ENCODE assay signal across 10 cellular contexts in the genomic region with DNA sequence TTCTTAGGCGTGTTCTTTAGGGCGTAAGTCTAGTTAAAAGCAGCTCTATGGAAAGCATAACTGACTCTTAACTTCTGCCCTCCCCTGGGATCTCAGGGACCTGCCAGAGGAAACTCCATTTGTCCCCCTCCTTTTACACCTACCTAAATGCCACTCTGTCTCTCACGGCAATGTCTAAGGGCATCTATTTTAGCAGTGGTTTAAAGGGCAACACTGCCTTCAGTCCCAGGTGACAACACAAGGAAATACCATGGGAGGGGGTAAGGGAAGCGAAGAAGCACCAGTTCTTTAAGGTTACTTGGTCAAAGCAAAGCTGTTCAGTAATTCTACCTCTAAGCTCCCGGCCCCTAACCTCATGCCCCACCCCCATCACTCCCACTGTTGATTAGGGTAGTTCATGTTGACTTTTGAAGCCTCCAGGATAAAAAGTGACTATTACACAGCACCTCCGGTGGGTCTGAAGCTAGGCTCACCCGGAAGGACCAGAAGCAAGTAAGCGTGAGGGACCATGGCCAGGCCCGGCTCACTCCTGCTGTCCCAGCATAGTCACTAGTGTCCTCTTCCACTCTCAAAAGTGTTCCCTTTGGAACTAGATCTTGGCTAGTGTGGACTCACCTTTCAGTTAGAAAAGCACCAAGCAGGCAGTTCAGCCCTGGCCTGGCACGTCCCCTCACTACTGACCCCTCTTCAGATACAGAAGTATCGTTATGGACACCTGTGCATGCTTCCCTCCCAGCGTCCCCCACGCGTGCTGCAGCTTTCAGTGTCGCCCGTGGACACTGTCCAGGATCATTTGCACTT. TPM values are rescaled to one million over a fixed set of nuclear protein-coding genes. Genes with fewer than 3 reads are reported as not detected.
DNase-seq lines count a peak whose midpoint lies in the region; ATAC-seq and TF ChIP-seq lines count a peak whose summit lies in the region.
"Had no signal": no experiment of that assay in that cellular context is flagged by ENCODE, and none has a peak within 500 bp of the region (broad histone marks: within the 10 kb centered on the region; RNA-seq: fewer than 3 reads in every experiment).

No MANE protein-coding gene starts in this region.

- H3K27me3 ChIP-seq in liver (ENCODE audit: control insufficient read depth in 4 of 4, insufficient read depth in 4 of 4, low read length in 3 of 4) = no peaks in the 10 kb centered on the region
- no peaks in the 10 kb centered on the region for H3K27me3 ChIP-seq in thoracic aorta (replicated peaks; ENCODE audit: insufficient read depth)

- H3K4me1 ChIP-seq in liver (ENCODE audit: control insufficient read depth in 4 of 4, insufficient read depth in 4 of 4, low read length in 3 of 4) (peaks cover 6 to 29% (median 24%) of the 10 kb centered on the region in 4 donors), thoracic aorta (ENCODE audit: control insufficient read depth in 1 of 2, low read depth in 2 of 2) (peaks cover 26 to 47% of the 10 kb centered on the region in 2 donors)

- no peak for ATAC-seq in activated T-helper 17 cell treated with anti-CD3 and anti-CD28 coated beads, Interleukin-2, amount 50 U/mL, for 72 hours (replicated peaks)
- ATAC-seq in thoracic aorta (ENCODE audit: insufficient number of reproducible peaks, low FRiP score, low read depth) = no peak
- ATAC-seq: WTC11 had no signal

- H3K4me3 Mint-ChIP-seq in activated T-cell treated with anti-CD3 and anti-CD28 coated beads, Interleukin-2, amount 50 U/mL, for 24 hours = peak overlapping the region; percentile 79
- peak overlapping the region; percentile 91 for H3K4me3 Mint-ChIP-seq in activated T-helper 17 cell treated with anti-CD3 and anti-CD28 coated beads, Interleukin-2, amount 50 U/mL, for 72 hours
- H3K4me3 Mint-ChIP-seq: WTC11 had no signal

- H3K36me3 ChIP-seq in liver (ENCODE audit: control insufficient read depth in 4 of 4, insufficient read depth in 3 of 4, low read depth in 1 of 4, low read length in 3 of 4) (no peaks in the 10 kb centered on the region), thoracic aorta (no peaks in the 10 kb centered on the region)

- no peak for DNase-seq in activated T-cell treated with anti-CD3 and anti-CD28 coated beads, Interleukin-2, amount 50 U/mL, for 24 hours
- DNase-seq in activated T-cell treated with anti-CD3 and anti-CD28 coated beads, Interleukin-2, amount 50 U/mL, for 1 hour = no peak
- DNase-seq in thoracic aorta (ENCODE audit: low spot score) = no peak
- no peak for DNase-seq in amygdala (lab: John Stamatoyannopoulos, UW)
- DNase-seq in hepatic stellate cell (ENCODE audit: low spot score) = no peak
- DNase-seq in DMS153 treated with DMSO at 0.1 percent for 48 hours (lab: John Stamatoyannopoulos, UW; ENCODE audit: unreplicated experiment) = no peak
- DNase-seq: C1 segment of cervical spinal cord had no signal

- no peak overlapping the region for H3K9ac ChIP-seq in liver (ENCODE audit: low read depth in 1 of 2, low read length in 2 of 2)

- WGBS in liver = 74% methylated on average over 16 of the region's 16 CpGs

- peaks cover 90% of the 10 kb centered on the region for H3K4me1 Mint-ChIP-seq in activated T-cell treated with anti-CD3 and anti-CD28 coated beads, Interleukin-2, amount 50 U/mL, for 24 hours (ENCODE audit: low read depth)
- peaks cover 64% of the 10 kb centered on the region for H3K4me1 Mint-ChIP-seq in activated T-helper 17 cell treated with anti-CD3 and anti-CD28 coated beads, Interleukin-2, amount 50 U/mL, for 72 hours

- H3K9me3 Mint-ChIP-seq in activated T-cell treated with anti-CD3 and anti-CD28 coated beads, Interleukin-2, amount 50 U/mL, for 24 hours = no peaks in the 10 kb centered on the region
- H3K9me3 Mint-ChIP-seq in activated T-helper 17 cell treated with anti-CD3 and anti-CD28 coated beads, Interleukin-2, amount 50 U/mL, for 72 hours = no peaks in the 10 kb centered on the region
- H3K9me3 Mint-ChIP-seq: WTC11 had no signal

- H3K9me3 ChIP-seq in liver (ENCODE audit: control insufficient read depth in 4 of 4, low read length in 3 of 4) = no peaks in the 10 kb centered on the region
- no peaks in the 10 kb centered on the region for H3K9me3 ChIP-seq in thoracic aorta

- peaks cover 24% of the 10 kb centered on the region for H3K36me3 Mint-ChIP-seq in activated T-cell treated with anti-CD3 and anti-CD28 coated beads, Interleukin-2, amount 50 U/mL, for 24 hours (ENCODE audit: low read depth)
- H3K36me3 Mint-ChIP-seq in activated T-helper 17 cell treated with anti-CD3 and anti-CD28 coated beads, Interleukin-2, amount 50 U/mL, for 72 hours (ENCODE audit: low read depth) = peaks cover 56% of the 10 kb centered on the region
- H3K36me3 Mint-ChIP-seq: WTC11 had no signal

- H3K4me3 ChIP-seq in liver (ENCODE audit: low read depth in 1 of 3, low read length in 3 of 3) = no peak overlapping the region
- H3K4me3 ChIP-seq in thoracic aorta = peak overlapping the region; percentile 68

- H3K27ac ChIP-seq in liver (ENCODE audit: low read depth in 1 of 2, low read length in 2 of 2) (peak overlapping the region; percentile 39 to 55), thoracic aorta (peak overlapping the region in 1 of 2 donors; percentile 49)

- H3K27ac Mint-ChIP-seq in activated T-cell treated with anti-CD3 and anti-CD28 coated beads, Interleukin-2, amount 50 U/mL, for 24 hours = peak overlapping the region; percentile 94
- peak overlapping the region; percentile 95 for H3K27ac Mint-ChIP-seq in activated T-helper 17 cell treated with anti-CD3 and anti-CD28 coated beads, Interleukin-2, amount 50 U/mL, for 72 hours
- H3K27ac Mint-ChIP-seq: WTC11 had no signal

- H3K27me3 Mint-ChIP-seq in activated T-cell treated with anti-CD3 and anti-CD28 coated beads, Interleukin-2, amount 50 U/mL, for 24 hours = no peaks in the 10 kb centered on the region
- no peaks in the 10 kb centered on the region for H3K27me3 Mint-ChIP-seq in activated T-helper 17 cell treated with anti-CD3 and anti-CD28 coated beads, Interleukin-2, amount 50 U/mL, for 72 hours

- TF ChIP-seq RAD21 in liver (IDR thresholded peaks at IDR 0.05) = no peak

- TF ChIP-seq CTCF in liver (IDR thresholded peaks at IDR 0.05; ENCODE audit: low read depth, low read length, missing input control) (no peak), thoracic aorta (IDR thresholded peaks at IDR 0.05) (no peak)

TF ChIP-seq in liver, 16 proteins besides CTCF, POLR2A, EP300 and RAD21 (continues in another document):
- no peak for TF ChIP-seq NR2F2 (IDR thresholded peaks at IDR 0.05)
- TF ChIP-seq, protein P1, sequence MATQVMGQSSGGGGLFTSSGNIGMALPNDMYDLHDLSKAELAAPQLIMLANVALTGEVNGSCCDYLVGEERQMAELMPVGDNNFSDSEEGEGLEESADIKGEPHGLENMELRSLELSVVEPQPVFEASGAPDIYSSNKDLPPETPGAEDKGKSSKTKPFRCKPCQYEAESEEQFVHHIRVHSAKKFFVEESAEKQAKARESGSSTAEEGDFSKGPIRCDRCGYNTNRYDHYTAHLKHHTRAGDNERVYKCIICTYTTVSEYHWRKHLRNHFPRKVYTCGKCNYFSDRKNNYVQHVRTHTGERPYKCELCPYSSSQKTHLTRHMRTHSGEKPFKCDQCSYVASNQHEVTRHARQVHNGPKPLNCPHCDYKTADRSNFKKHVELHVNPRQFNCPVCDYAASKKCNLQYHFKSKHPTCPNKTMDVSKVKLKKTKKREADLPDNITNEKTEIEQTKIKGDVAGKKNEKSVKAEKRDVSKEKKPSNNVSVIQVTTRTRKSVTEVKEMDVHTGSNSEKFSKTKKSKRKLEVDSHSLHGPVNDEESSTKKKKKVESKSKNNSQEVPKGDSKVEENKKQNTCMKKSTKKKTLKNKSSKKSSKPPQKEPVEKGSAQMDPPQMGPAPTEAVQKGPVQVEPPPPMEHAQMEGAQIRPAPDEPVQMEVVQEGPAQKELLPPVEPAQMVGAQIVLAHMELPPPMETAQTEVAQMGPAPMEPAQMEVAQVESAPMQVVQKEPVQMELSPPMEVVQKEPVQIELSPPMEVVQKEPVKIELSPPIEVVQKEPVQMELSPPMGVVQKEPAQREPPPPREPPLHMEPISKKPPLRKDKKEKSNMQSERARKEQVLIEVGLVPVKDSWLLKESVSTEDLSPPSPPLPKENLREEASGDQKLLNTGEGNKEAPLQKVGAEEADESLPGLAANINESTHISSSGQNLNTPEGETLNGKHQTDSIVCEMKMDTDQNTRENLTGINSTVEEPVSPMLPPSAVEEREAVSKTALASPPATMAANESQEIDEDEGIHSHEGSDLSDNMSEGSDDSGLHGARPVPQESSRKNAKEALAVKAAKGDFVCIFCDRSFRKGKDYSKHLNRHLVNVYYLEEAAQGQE (IDR thresholded peaks at IDR 0.05) = no peak
- no peak for TF ChIP-seq YY1 (IDR thresholded peaks at IDR 0.05)
- TF ChIP-seq EGR1 (IDR thresholded peaks at IDR 0.05; ENCODE audit: low read depth in 2 of 2) = no peak
- TF ChIP-seq, protein P2, sequence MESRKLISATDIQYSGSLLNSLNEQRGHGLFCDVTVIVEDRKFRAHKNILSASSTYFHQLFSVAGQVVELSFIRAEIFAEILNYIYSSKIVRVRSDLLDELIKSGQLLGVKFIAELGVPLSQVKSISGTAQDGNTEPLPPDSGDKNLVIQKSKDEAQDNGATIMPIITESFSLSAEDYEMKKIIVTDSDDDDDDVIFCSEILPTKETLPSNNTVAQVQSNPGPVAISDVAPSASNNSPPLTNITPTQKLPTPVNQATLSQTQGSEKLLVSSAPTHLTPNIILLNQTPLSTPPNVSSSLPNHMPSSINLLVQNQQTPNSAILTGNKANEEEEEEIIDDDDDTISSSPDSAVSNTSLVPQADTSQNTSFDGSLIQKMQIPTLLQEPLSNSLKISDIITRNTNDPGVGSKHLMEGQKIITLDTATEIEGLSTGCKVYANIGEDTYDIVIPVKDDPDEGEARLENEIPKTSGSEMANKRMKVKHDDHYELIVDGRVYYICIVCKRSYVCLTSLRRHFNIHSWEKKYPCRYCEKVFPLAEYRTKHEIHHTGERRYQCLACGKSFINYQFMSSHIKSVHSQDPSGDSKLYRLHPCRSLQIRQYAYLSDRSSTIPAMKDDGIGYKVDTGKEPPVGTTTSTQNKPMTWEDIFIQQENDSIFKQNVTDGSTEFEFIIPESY (IDR thresholded peaks at IDR 0.05) = no peak
- no peak for TF ChIP-seq GABPA (IDR thresholded peaks at IDR 0.05 in 1 of 2, conservative IDR thresholded peaks at IDR 0.05 in 1 of 2)
- TF ChIP-seq, protein P3, sequence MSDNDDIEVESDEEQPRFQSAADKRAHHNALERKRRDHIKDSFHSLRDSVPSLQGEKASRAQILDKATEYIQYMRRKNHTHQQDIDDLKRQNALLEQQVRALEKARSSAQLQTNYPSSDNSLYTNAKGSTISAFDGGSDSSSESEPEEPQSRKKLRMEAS (IDR thresholded peaks at IDR 0.05) = no peak
- no peak for TF ChIP-seq FOXA2 (IDR thresholded peaks at IDR 0.05)
- no peak for TF ChIP-seq SP1 (IDR thresholded peaks at IDR 0.05)
- no peak for TF ChIP-seq HNF4A (conservative IDR thresholded peaks at IDR 0.05)
- no peak for TF ChIP-seq FOXA1 (IDR thresholded peaks at IDR 0.05)
- TF ChIP-seq RXRA (IDR thresholded peaks at IDR 0.05) = no peak
- no peak for TF ChIP-seq HNF4G (IDR thresholded peaks at IDR 0.05)

RNA-seq across cellular contexts. Expression of a gene that starts 47.0 kb away (rescaled TPM):
- 100 to 1,000 TPM; 173 to 195 TPM for total RNA-seq in activated T-helper 17 cell treated with anti-CD3 and anti-CD28 coated beads, Interleukin-2, amount 50 U/mL, for 72 hours
- total RNA-seq in liver (10 to 100 TPM; 16.7 to 32.1 TPM), thoracic aorta (10 to 100 TPM; 79.2 to 79.4 TPM)
- 10 to 100 TPM; 15.4 to 24.5 TPM for polyA plus RNA-seq in liver
